ENCODE assay signal across 8 cellular contexts in the genomic region with DNA sequence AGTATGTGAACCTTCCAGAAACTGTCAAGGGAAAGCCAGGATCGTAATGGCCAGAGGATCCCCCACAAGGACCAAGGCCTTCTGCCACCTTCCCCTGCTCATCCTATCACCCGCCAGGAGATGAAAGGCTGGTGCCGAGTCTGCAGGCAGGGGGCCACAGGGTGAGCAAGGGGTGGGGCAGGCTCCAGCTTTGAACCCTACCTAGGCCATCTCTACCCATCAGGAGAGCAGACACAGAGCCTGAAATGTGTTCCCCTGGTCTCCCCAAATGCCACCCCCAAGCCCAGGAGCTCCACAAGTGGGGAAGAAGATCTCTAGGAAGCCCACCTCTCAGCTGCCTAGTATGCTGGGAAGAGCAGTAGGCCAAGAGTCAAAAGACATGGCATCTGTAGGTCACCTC.
"Had no signal": no experiment of that assay in that cellular context is flagged by ENCODE, and none has a peak within 500 bp of the region (broad histone marks: within the 10 kb centered on the region; RNA-seq: fewer than 3 reads in every experiment).

No MANE protein-coding gene starts in this region.

- ATAC-seq: GM12878 had no signal

- DNase-seq: GDM1, GF-D8 had no signal

- H3K4me3 ChIP-seq: GM12878 had no signal

- FAIRE-seq: G401.6, GM12878, GM12891, GM12892, GM18507, GM19239 had no signal
